12 cellular contexts compared by ENCODE assay signal in the genomic region with DNA sequence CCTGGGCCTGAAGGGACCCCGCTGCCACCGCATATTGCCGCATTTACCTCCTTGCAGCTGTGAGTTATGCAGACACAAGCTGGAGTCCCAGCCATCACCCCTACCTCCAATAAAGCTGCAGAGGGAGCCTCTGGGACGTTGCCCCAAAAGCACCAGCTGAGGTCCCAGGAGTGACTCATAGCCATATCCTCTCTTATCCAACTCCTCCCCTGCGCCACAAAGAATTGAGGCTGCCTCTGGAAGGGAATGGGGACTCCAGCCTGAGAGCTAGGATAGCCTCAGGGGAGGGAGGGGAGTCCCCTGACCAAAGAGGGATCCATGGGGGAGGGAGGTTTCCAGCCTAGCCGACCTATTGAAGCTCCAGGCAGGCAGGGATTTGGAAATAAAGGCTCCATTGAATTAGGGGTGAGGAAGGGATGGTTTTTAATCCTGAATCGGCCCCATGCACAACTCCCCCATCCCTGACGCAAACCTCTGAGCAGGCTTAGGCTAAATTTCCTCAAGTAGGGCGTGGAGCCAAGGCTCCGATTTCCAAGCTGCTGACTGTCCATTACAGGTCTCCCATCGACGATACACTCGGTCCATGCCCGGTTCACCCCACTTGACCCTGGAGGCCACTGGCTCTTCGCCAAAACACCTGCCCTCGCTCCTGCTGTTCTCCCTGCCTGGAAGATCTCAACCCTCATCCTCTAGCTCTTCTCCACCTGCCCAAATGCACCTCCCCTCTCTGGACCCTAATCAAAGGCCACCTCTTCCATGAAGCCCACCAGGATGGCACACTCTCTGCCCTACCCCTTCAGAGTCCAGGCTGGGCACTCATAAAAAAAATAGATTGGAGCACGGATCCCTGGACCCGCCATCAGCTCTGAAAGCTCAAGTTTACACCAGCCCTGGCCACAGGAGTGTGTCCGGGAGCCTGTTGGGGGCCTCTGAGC. TPM values are rescaled to one million over a fixed set of nuclear protein-coding genes. Genes with fewer than 3 reads are reported as not detected.
DNase-seq lines count a peak whose midpoint lies in the region; ATAC-seq and TF ChIP-seq lines count a peak whose summit lies in the region.
"Had no signal": no experiment of that assay in that cellular context is flagged by ENCODE, and none has a peak within 500 bp of the region (broad histone marks: within the 10 kb centered on the region; RNA-seq: fewer than 3 reads in every experiment).

No MANE protein-coding gene starts in this region.

- no peak for TF ChIP-seq POLR2A in ovary (IDR thresholded peaks at IDR 0.05)

- in situ Hi-C loops in GM23248 (cut with MboI), result no loop called here

- H3K79me2 ChIP-seq in GM23248 (ENCODE audit: insufficient read depth), result no peaks in the 10 kb centered on the region

- H3K4me3 Mint-ChIP-seq in activated CD4-positive, alpha-beta T cell treated with anti-CD3 and anti-CD28 coated beads for 36 hours, result no peak overlapping the region
- H3K4me3 Mint-ChIP-seq in CD4-positive, alpha-beta T cell, result no peak overlapping the region

- no peak overlapping the region for H3K27ac Mint-ChIP-seq in activated CD4-positive, alpha-beta T cell treated with anti-CD3 and anti-CD28 coated beads for 36 hours
- no peak overlapping the region for H3K27ac Mint-ChIP-seq in CD4-positive, alpha-beta T cell

- H3K9me3 ChIP-seq in GM23248 (ENCODE audit: low read depth), result no peaks in the 10 kb centered on the region
- H3K9me3 ChIP-seq in NT2/D1 (ENCODE audit: insufficient read depth, low read length), result no peaks in the 10 kb centered on the region
- no peaks in the 10 kb centered on the region for H3K9me3 ChIP-seq in ovary
- H3K9me3 ChIP-seq in CD4-positive, alpha-beta T cell (ENCODE audit: control insufficient read depth, low read length), result no peaks in the 10 kb centered on the region
- H3K9me3 ChIP-seq: colonic mucosa had no signal

- peaks cover 14% of the 10 kb centered on the region; the same call in 1 of the 2 replicates for H3F3A ChIP-seq in GM23248 (ENCODE audit: insufficient read depth)

- no peak for ATAC-seq in activated CD4-positive, alpha-beta T cell treated with anti-CD3 and anti-CD28 coated beads for 36 hours
- no peak for ATAC-seq in CD4-positive, alpha-beta T cell (ENCODE audit: poor library complexity)

- H3K9ac ChIP-seq in GM23248, result no peak overlapping the region
- no peak overlapping the region for H3K9ac ChIP-seq in NT2/D1 (ENCODE audit: insufficient read length, low read depth)

- H3K27ac ChIP-seq in GM23248 (no peak overlapping the region), ovary (peak overlapping the region in 1 of 2 donors; percentile 10)
- H3K27ac ChIP-seq in CD4-positive, alpha-beta T cell (ENCODE audit: low read depth, low read length), result no peak overlapping the region
- H3K27ac ChIP-seq: colonic mucosa had no signal

- intact Hi-C loops in ovary (cut with DNase I), result loop anchor here in 2 of 4 donors (5.0 to 10.0 kb wide), 3 partner anchors 86 to 166 kb away; a partner anchor contains a TSS
- intact Hi-C loops in activated CD4-positive, alpha-beta T cell treated with anti-CD3 and anti-CD28 coated beads for 36 hours (cut with DNase I, micrococcal nuclease), result loop anchor here (2.0 to 10.0 kb wide), 3 partner anchors 169 to 331 kb away; a partner anchor contains a TSS
- intact Hi-C loops in CD4-positive, alpha-beta T cell (cut with DNase I, micrococcal nuclease), result loop anchor here (2.0 to 10.0 kb wide), 4 partner anchors 171 to 533 kb away; a partner anchor contains a TSS

- no peaks in the 10 kb centered on the region for H3K27me3 Mint-ChIP-seq in activated CD4-positive, alpha-beta T cell treated with anti-CD3 and anti-CD28 coated beads for 36 hours
- no peaks in the 10 kb centered on the region for H3K27me3 Mint-ChIP-seq in CD4-positive, alpha-beta T cell

- POLR2A ChIA-PET in activated CD4-positive, alpha-beta T cell treated with anti-CD3 and anti-CD28 coated beads for 36 hours (lab: Charles Lee), result no interaction called here
- POLR2A ChIA-PET in CD4-positive, alpha-beta T cell (lab: Charles Lee), result interaction anchor here (1.3 kb wide), 1 partner anchor 179 kb away, joined by 3 read pairs; a partner anchor contains a TSS

- peak overlapping the region; percentile 3 for H3K4me2 ChIP-seq in GM23248 (ENCODE audit: unreplicated experiment)

- CTCF ChIA-PET in activated CD4-positive, alpha-beta T cell treated with anti-CD3 and anti-CD28 coated beads for 36 hours (lab: Charles Lee), result interaction anchor here (0.5 to 1.1 kb wide), 5 partner anchors 9 to 266 kb away, joined by 3 to 4 read pairs (median 3); no protein-coding TSS in a partner anchor
- CTCF ChIA-PET in CD4-positive, alpha-beta T cell (lab: Charles Lee), result interaction anchor here (1.7 to 2.1 kb wide), 2 partner anchors 17 to 36 kb away, joined by 5 to 11 read pairs; no protein-coding TSS in a partner anchor

- no peaks in the 10 kb centered on the region for H3K36me3 Mint-ChIP-seq in activated CD4-positive, alpha-beta T cell treated with anti-CD3 and anti-CD28 coated beads for 36 hours (ENCODE audit: low read depth)
- no peaks in the 10 kb centered on the region for H3K36me3 Mint-ChIP-seq in CD4-positive, alpha-beta T cell (ENCODE audit: low read depth)

- no peak overlapping the region for H2AFZ ChIP-seq in GM23248

- no peaks in the 10 kb centered on the region for H3K27me3 ChIP-seq in GM23248 (replicated peaks; ENCODE audit: insufficient read depth)
- no peaks in the 10 kb centered on the region for H3K27me3 ChIP-seq in NT2/D1 (ENCODE audit: insufficient read depth, insufficient read length)
- H3K27me3 ChIP-seq in ovary, result no peaks in the 10 kb centered on the region
- H3K27me3 ChIP-seq in CD4-positive, alpha-beta T cell (ENCODE audit: control insufficient read depth, insufficient read depth, low read length), result no peaks in the 10 kb centered on the region
- H3K27me3 ChIP-seq: colonic mucosa had no signal

- H3K36me3 ChIP-seq in GM23248 (ENCODE audit: low read depth) (no peaks in the 10 kb centered on the region; the same call in 1 of the 2 replicates), NT2/D1 (ENCODE audit: insufficient read depth, insufficient read length, low read length) (no peaks in the 10 kb centered on the region), ovary (no peaks in the 10 kb centered on the region)
- H3K36me3 ChIP-seq: colonic mucosa had no signal

- TF ChIP-seq CTCF in ovary (IDR thresholded peaks at IDR 0.05), result no peak
- no peak for TF ChIP-seq CTCF in GM20000 (IDR thresholded peaks at IDR 0.05; ENCODE audit: extremely low read depth, missing control alignments)
- no peak for TF ChIP-seq CTCF in CD4-positive, alpha-beta T cell (IDR thresholded peaks at IDR 0.05)

- H3K9me3 Mint-ChIP-seq in activated CD4-positive, alpha-beta T cell treated with anti-CD3 and anti-CD28 coated beads for 36 hours (ENCODE audit: low read depth), result no peaks in the 10 kb centered on the region
- no peaks in the 10 kb centered on the region for H3K9me3 Mint-ChIP-seq in CD4-positive, alpha-beta T cell

- H3K9me2 ChIP-seq in GM23248 (ENCODE audit: insufficient read depth), result no peaks in the 10 kb centered on the region

- 58 to 65% methylated on average over 19 of the region's 19 CpGs for WGBS in GM23248 (ENCODE audit: low coverage in 1 of 2, low lambda C conversion rate in 2 of 2, missing lambda C conversion rate in 2 of 2), 2 experiments
- WGBS in ovary, 3 donors, result 51 to 58% (median 53%) methylated on average over 17 to 19 of the region's 19 CpGs

- H4K20me1 ChIP-seq in GM23248 (ENCODE audit: insufficient read depth), result no peaks in the 10 kb centered on the region

- peak; percentile 86 for DNase-seq in GM23248
- peak; percentile 58 for DNase-seq in NT2/D1 (ENCODE audit: low read depth, low spot score)
- DNase-seq in ecto neural progenitor cell (ENCODE audit: low spot score), result peak; percentile 70
- DNase-seq in ovary, result peak; percentile 57 to 74 (median 64)
- no peak for DNase-seq in GM20000 (ENCODE audit: low spot score)
- no peak for DNase-seq in activated CD4-positive, alpha-beta T cell treated with anti-CD3 and anti-CD28 coated beads for 36 hours
- no peak for DNase-seq in CD4-positive, alpha-beta T cell
- DNase-seq in DMS153 treated with DMSO at 0.1 percent for 48 hours (lab: John Stamatoyannopoulos, UW; ENCODE audit: unreplicated experiment), result no peak
- DNase-seq: colonic mucosa, NCI-H2029 had no signal

- no peaks in the 10 kb centered on the region for H3K4me1 Mint-ChIP-seq in activated CD4-positive, alpha-beta T cell treated with anti-CD3 and anti-CD28 coated beads for 36 hours
- no peaks in the 10 kb centered on the region for H3K4me1 Mint-ChIP-seq in CD4-positive, alpha-beta T cell (ENCODE audit: low read depth)

- peaks cover 14% of the 10 kb centered on the region for H3K4me1 ChIP-seq in GM23248 (ENCODE audit: insufficient read depth)
- H3K4me1 ChIP-seq in NT2/D1 (ENCODE audit: insufficient read depth, insufficient read length), result peaks cover 36% of the 10 kb centered on the region
- H3K4me1 ChIP-seq in ovary (ENCODE audit: insufficient read depth), result peaks cover 11% of the 10 kb centered on the region
- H3K4me1 ChIP-seq: colonic mucosa had no signal

- no peak for TF ChIP-seq EP300 in ovary (IDR thresholded peaks at IDR 0.05)

- H3K4me3 ChIP-seq in GM23248, result no peak overlapping the region
- H3K4me3 ChIP-seq in NT2/D1 (ENCODE audit: insufficient read length, low read depth), result no peak overlapping the region
- H3K4me3 ChIP-seq in ovary, result no peak overlapping the region
- H3K4me3 ChIP-seq: colonic mucosa, GM12878 had no signal

RNA-seq across cellular contexts. Expression of a gene that starts 27.5 kb away (rescaled TPM):
- 20.7 and 28.7 TPM in 2 replicates for total RNA-seq in GM23248 (2014; rRNA removed; shearing (Covaris generic))
- 22.6 and 24.4 TPM in 2 replicates for polyA plus RNA-seq in GM23248 (2016; fragmentation: Nextera tagmentation; extraction: Ambion mirVana)
- 1 to 10 TPM in 1 of 7 donors, under 1 TPM in 5, not detected in 1; 0.20 to 4.7 (median 0.73) TPM for total RNA-seq in ovary
- polyA plus RNA-seq in ovary, result under 1 TPM; 0.58 to 0.78 TPM
- total RNA-seq in activated CD4-positive, alpha-beta T cell treated with anti-CD3 and anti-CD28 coated beads for 36 hours, result 10 to 100 TPM in 1 of 2 experiments, 1 to 10 TPM in 1; 8.4 to 10.0 TPM
- total RNA-seq in CD4-positive, alpha-beta T cell, result not detected

RNA-seq across cellular contexts. Expression of a gene that starts 36.9 kb away (rescaled TPM):
- total RNA-seq in GM23248 (2014; rRNA removed; shearing (Covaris generic)), result not detected in 2 replicates
- not detected in 2 replicates for polyA plus RNA-seq in GM23248 (2016; fragmentation: Nextera tagmentation; extraction: Ambion mirVana)
- total RNA-seq in ovary, result not detected
- polyA plus RNA-seq in ovary, result not detected
- total RNA-seq in activated CD4-positive, alpha-beta T cell treated with anti-CD3 and anti-CD28 coated beads for 36 hours, result not detected
- not detected for total RNA-seq in CD4-positive, alpha-beta T cell
- total RNA-seq: colonic mucosa, GM12878, kidney epithelial cell had no signal
- polyA plus RNA-seq: GM12878 had no signal

Comparison
In these comparisons a context has a peak if more than half of its experiments do, and no peak if none do; other contexts are left out.
1. DNase-seq: peak in GM23248 (single experiment), NT2/D1 (single experiment), ecto neural progenitor cell (single experiment) and ovary (5 of 5); none in GM20000 (single experiment), activated CD4-positive, alpha-beta T cell treated with anti-CD3 and anti-CD28 coated beads for 36 hours (single experiment), CD4-positive, alpha-beta T cell (0 of 10) and DMS153 treated with DMSO at 0.1 percent for 48 hours (single experiment).